17 cellular contexts compared by ENCODE assay signal in the genomic region with DNA sequence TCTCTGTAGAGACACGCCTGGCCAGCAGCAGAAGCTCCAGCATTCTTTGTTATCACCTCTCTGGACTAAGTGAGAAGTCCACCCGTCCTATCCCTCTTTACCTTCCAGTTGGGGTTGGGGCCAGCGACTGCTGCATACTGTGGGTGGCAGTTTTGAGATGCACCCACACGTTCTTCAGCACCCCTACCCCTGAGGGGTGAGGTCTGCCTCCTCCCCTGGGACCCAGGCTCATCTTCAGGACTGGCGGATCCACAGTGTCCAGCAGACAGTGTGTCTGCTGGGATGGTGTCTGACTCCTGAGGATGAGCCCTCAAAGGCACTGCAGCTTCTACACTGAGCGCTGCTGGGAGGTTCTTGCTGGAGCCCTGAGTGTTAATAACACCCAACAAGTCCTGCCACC.
A peak's percentile ranks its signal among the peaks of the same experiment; 100 is the strongest.
DNase-seq lines count a peak whose midpoint lies in the region; ATAC-seq and TF ChIP-seq lines count a peak whose summit lies in the region.
"Had no signal": no experiment of that assay in that cellular context is flagged by ENCODE, and none has a peak within 500 bp of the region (broad histone marks: within the 10 kb centered on the region; RNA-seq: fewer than 3 reads in every experiment).

No MANE protein-coding gene starts in this region.

- H3K4me1 ChIP-seq in right atrium auricular region: peaks cover 0 to 18% of the 10 kb centered on the region in 2 donors
- H3K4me1 ChIP-seq: Caco-2 had no signal

- H3K4me3 ChIP-seq in right atrium auricular region: no peak overlapping the region
- H3K4me3 ChIP-seq: BLaER1 had no signal

- intact Hi-C loops in Right ventricle myocardium inferior (cut with DNase I): loop anchor here (2.0 to 5.0 kb wide), 3 partner anchors 61 to 189 kb away; no protein-coding TSS in a partner anchor
- intact Hi-C loops in sciatic nerve (cut with DNase I): no loop called here

- no peak for ATAC-seq in Right ventricle myocardium inferior
- ATAC-seq in left lobe of liver: no peak
- no peak for ATAC-seq in sciatic nerve

- DNase-seq in right atrium auricular region (ENCODE audit: low spot score) (no peak), Right ventricle myocardium inferior (ENCODE audit: missing footprints) (no peak), left lobe of liver (ENCODE audit: low spot score) (peak; percentile 37), sciatic nerve (ENCODE audit: low spot score) (peak; percentile 33), NCI-H2107 (lab: John Stamatoyannopoulos, UW) (no peak), putamen (ENCODE audit: low spot score) (no peak), kidney glomerular epithelial cell (lab: John Stamatoyannopoulos, UW) (no peak)
- DNase-seq: 8988T; AML-193; Caco-2; CD8-positive, alpha-beta memory T cell; DND-41; GF-D8; HCEC 1CT; HFFc6; IMR-90 had no signal

- H3K27me3 ChIP-seq in right atrium auricular region: no peaks in the 10 kb centered on the region
- H3K27me3 ChIP-seq: BLaER1 had no signal

- H3K36me3 ChIP-seq in right atrium auricular region: no peaks in the 10 kb centered on the region
- H3K36me3 ChIP-seq: BLaER1 had no signal

- no peak for TF ChIP-seq CTCF in right atrium auricular region (IDR thresholded peaks at IDR 0.05)

- peak overlapping the region; percentile 83 to 88 for H3K27ac ChIP-seq in right atrium auricular region
- H3K27ac ChIP-seq: BLaER1 had no signal

- no peaks in the 10 kb centered on the region for H3K9me3 ChIP-seq in right atrium auricular region
- H3K9me3 ChIP-seq: BLaER1, Caco-2 had no signal

Comparison
In these comparisons a context has a peak if more than half of its experiments do, and no peak if none do; other contexts are left out.
1. DNase-seq: peak in left lobe of liver (single experiment) and sciatic nerve (single experiment); none in right atrium auricular region (single experiment), Right ventricle myocardium inferior (single experiment), NCI-H2107 (single experiment), putamen (single experiment) and kidney glomerular epithelial cell (single experiment).